In genomic region chr1:63866085-63866484, GRCh38 we compare ENCODE assay signal across 26 cellular contexts.
"Had no signal": no experiment of that assay in that cellular context is flagged by ENCODE, and none has a peak within 500 bp of the region (broad histone marks: within the 10 kb centered on the region; RNA-seq: fewer than 3 reads in every experiment).

No MANE protein-coding gene starts in this region.

- ATAC-seq: effector memory CD8-positive, alpha-beta T cell; heart left ventricle; natural killer cell; stimulated activated naive B cell treated with anti-CD40 and anti-IgM and Interleukin-4, amounts not matched to agents 10 μg/mL and 1 μg/mL and 100 μg/mL, for 72 hours; T-helper 17 cell; upper lobe of right lung had no signal

- H3K4me3 ChIP-seq: cardiac muscle cell, coronary artery, heart left ventricle, neural progenitor cell, right atrium auricular region, stomach, thyroid gland, upper lobe of right lung had no signal

- H3K4me1 Mint-ChIP-seq: activated CD4-positive, alpha-beta memory T cell treated with anti-CD3 and anti-CD28 coated beads, Interleukin-2, amount 10 ng/mL, durations not matched to agents 7 days and 5 days; activated CD4-positive, alpha-beta T cell treated with anti-CD3 and anti-CD28 coated beads, Interleukin-2, amount 10 ng/mL, durations not matched to agents 7 days and 5 days; memory B cell; natural killer cell; stimulated activated naive B cell treated with anti-CD40 and anti-IgM and Interleukin-4, amounts not matched to agents 10 μg/mL and 1 μg/mL and 100 μg/mL, for 72 hours; T-helper 17 cell had no signal

- H3K4me3 Mint-ChIP-seq: activated CD4-positive, alpha-beta memory T cell treated with anti-CD3 and anti-CD28 coated beads, Interleukin-2, amount 10 ng/mL, durations not matched to agents 7 days and 5 days; activated CD4-positive, alpha-beta T cell treated with anti-CD3 and anti-CD28 coated beads, Interleukin-2, amount 10 ng/mL, durations not matched to agents 7 days and 5 days; activated T-cell treated with anti-CD3 and anti-CD28 coated beads, Interleukin-2, amount 50 U/mL, for 24 hours; brain; effector memory CD8-positive, alpha-beta T cell; memory B cell; natural killer cell; neural progenitor cell; stimulated activated naive B cell treated with anti-CD40 and anti-IgM and Interleukin-4, amounts not matched to agents 10 μg/mL and 1 μg/mL and 100 μg/mL, for 72 hours; T-helper 17 cell had no signal

- H3K9me3 Mint-ChIP-seq: activated CD4-positive, alpha-beta memory T cell treated with anti-CD3 and anti-CD28 coated beads, Interleukin-2, amount 10 ng/mL, durations not matched to agents 7 days and 5 days; activated CD4-positive, alpha-beta T cell treated with anti-CD3 and anti-CD28 coated beads, Interleukin-2, amount 10 ng/mL, durations not matched to agents 7 days and 5 days; activated T-cell treated with anti-CD3 and anti-CD28 coated beads, Interleukin-2, amount 50 U/mL, for 24 hours; brain; effector memory CD8-positive, alpha-beta T cell; memory B cell; natural killer cell; neural progenitor cell; stimulated activated naive B cell treated with anti-CD40 and anti-IgM and Interleukin-4, amounts not matched to agents 10 μg/mL and 1 μg/mL and 100 μg/mL, for 72 hours had no signal

- DNase-seq: activated CD4-positive, alpha-beta memory T cell treated with anti-CD3 and anti-CD28 coated beads, Interleukin-2, amount 10 ng/mL, durations not matched to agents 7 days and 5 days; activated CD4-positive, alpha-beta T cell treated with anti-CD3 and anti-CD28 coated beads, Interleukin-2, amount 10 ng/mL, durations not matched to agents 7 days and 5 days; activated CD4-positive, CD25-positive, alpha-beta regulatory T cell treated with anti-CD3 and anti-CD28 coated beads, Interleukin-2, amount 50 U/mL, for 72 hours; activated CD8-positive, alpha-beta memory T cell treated with anti-CD3 and anti-CD28 coated beads, Interleukin-2, amount 50 U/mL, for 48 hours; activated gamma-delta T cell treated with Interleukin-2 at 50 U/mL for 16 hours; activated naive CD4-positive, alpha-beta T cell treated with anti-CD3 and anti-CD28 coated beads, Interleukin-2, amount 50 U/mL, for 16 hours; activated T-cell treated with anti-CD3 and anti-CD28 coated beads, Interleukin-2, amount 50 U/mL, for 24 hours; effector memory CD8-positive, alpha-beta T cell; foreskin fibroblast; heart left ventricle; natural killer cell; occipital lobe; stimulated activated CD4-positive, alpha-beta T cell treated with anti-CD3 and anti-CD28 coated beads, Interleukin-15, amount 100 ng/mL, for 24 hours; stimulated activated CD4-positive, alpha-beta T cell treated with anti-CD3 and anti-CD28 coated beads, Interleukin-2, amount 100 ng/mL, for 24 hours; stimulated activated naive B cell treated with anti-CD40 and anti-IgM and Interleukin-4, amounts not matched to agents 10 μg/mL and 1 μg/mL and 100 μg/mL, for 72 hours; stomach; T-helper 17 cell; T1000; thyroid gland; upper lobe of right lung had no signal

- H3K36me3 Mint-ChIP-seq: brain; memory B cell; natural killer cell; stimulated activated naive B cell treated with anti-CD40 and anti-IgM and Interleukin-4, amounts not matched to agents 10 μg/mL and 1 μg/mL and 100 μg/mL, for 72 hours had no signal

- H3K27ac Mint-ChIP-seq: activated CD4-positive, alpha-beta memory T cell treated with anti-CD3 and anti-CD28 coated beads, Interleukin-2, amount 10 ng/mL, durations not matched to agents 7 days and 5 days; activated CD4-positive, alpha-beta T cell treated with anti-CD3 and anti-CD28 coated beads, Interleukin-2, amount 10 ng/mL, durations not matched to agents 7 days and 5 days; activated T-cell treated with anti-CD3 and anti-CD28 coated beads, Interleukin-2, amount 50 U/mL, for 24 hours; effector memory CD8-positive, alpha-beta T cell; memory B cell; natural killer cell; neural progenitor cell; stimulated activated naive B cell treated with anti-CD40 and anti-IgM and Interleukin-4, amounts not matched to agents 10 μg/mL and 1 μg/mL and 100 μg/mL, for 72 hours; T-helper 17 cell had no signal

- H3K27me3 Mint-ChIP-seq: activated T-cell treated with anti-CD3 and anti-CD28 coated beads, Interleukin-2, amount 50 U/mL, for 24 hours; brain had no signal
